ENCODE assay signal across 7 cellular contexts in the genomic region with DNA sequence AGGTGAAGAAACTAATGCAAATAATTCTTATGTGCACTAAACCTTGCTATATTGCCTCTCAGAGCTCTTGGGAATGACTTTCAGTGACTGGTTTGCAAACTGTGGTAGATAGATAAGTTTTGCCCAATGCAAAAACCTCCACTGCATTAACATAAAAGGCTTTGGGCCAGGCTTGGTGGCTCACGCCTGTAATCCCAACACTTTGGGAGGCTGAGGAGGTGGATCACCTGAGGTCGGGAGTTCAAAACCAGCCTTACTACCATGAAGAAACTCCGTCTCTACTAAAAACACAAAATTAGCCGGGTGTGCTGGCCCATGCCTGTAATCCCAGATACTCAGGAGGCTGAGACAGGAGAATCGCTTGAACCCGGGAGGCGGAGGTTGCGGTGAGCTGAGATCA. TPM values are rescaled to one million over a fixed set of nuclear protein-coding genes. Genes with fewer than 3 reads are reported as not detected.
DNase-seq lines count a peak whose midpoint lies in the region; ATAC-seq, FAIRE-seq and TF ChIP-seq lines count a peak whose summit lies in the region.
"Not testable (repeated sequence)": the region's sequence is repeated elsewhere in the genome, so short reads cannot be mapped to it uniquely, and the experiment has no call there.

No MANE protein-coding gene starts in this region.

- in situ Hi-C loops in GM23248 (cut with MboI); K562 (cut with MboI): not testable (repeated sequence)

- peaks cover 64% of the 10 kb centered on the region for H3F3A ChIP-seq in GM23248 (ENCODE audit: insufficient read depth)
- peaks cover 65% of the 10 kb centered on the region for H3F3A ChIP-seq in PC-9 (ENCODE audit: insufficient read depth, low read depth)
- peaks cover 34% of the 10 kb centered on the region for H3F3A ChIP-seq in smooth muscle cell (ENCODE audit: low read depth)

- not testable (repeated sequence) for H3K27me3 ChIP-seq in GM23248 (replicated peaks; ENCODE audit: insufficient read depth); PC-9 (ENCODE audit: insufficient read depth, low read depth); K562 (ENCODE audit: control insufficient read depth in 2 of 2, insufficient read depth in 2 of 2, low read length in 2 of 2); fibroblast of lung (ENCODE audit: control insufficient read depth, insufficient read depth, low read length); muscle layer of duodenum (ENCODE audit: low read depth, low read length); smooth muscle cell (ENCODE audit: low read depth)

- not testable (repeated sequence) for H3K9me1 ChIP-seq in K562 (ENCODE audit: control insufficient read depth, insufficient read depth, low read length)

- not testable (repeated sequence) for H3K9me2 ChIP-seq in GM23248 (ENCODE audit: insufficient read depth); PC-9 (ENCODE audit: insufficient read depth)

- not testable (repeated sequence) for H3K27me3 Mint-ChIP-seq in activated CD8-positive, alpha-beta T cell treated with anti-CD3 and anti-CD28 coated beads for 36 hours

- CTCF ChIA-PET in PC-9 (lab: Charles Lee); activated CD8-positive, alpha-beta T cell treated with anti-CD3 and anti-CD28 coated beads for 36 hours (lab: Charles Lee); K562 (lab: Yijun Ruan, JAX; ENCODE audit: low intra/inter-chr PET ratio): not testable (repeated sequence)

- TF ChIP-seq POLR2A in K562 (conservative IDR thresholded peaks at IDR 0.05), result not testable (repeated sequence)

- 81% methylated on average over 8 of the region's 8 CpGs for WGBS in GM23248 (ENCODE audit: low coverage in 1 of 2, low lambda C conversion rate in 2 of 2, missing lambda C conversion rate in 2 of 2), 2 experiments
- 69% methylated on average over 8 of the region's 8 CpGs for WGBS in K562 (ENCODE audit: insufficient coverage, low coverage, missing lambda C conversion rate)
- WGBS in smooth muscle cell (ENCODE audit: low lambda C conversion rate), result 86% methylated on average over 8 of the region's 8 CpGs

- H3K9ac ChIP-seq in GM23248 (peak overlapping the region; percentile 56), smooth muscle cell (ENCODE audit: low read depth) (peak overlapping the region; percentile 6)
- H3K9ac ChIP-seq in K562 (ENCODE audit: insufficient read depth in 1 of 2, low read depth in 2 of 2, low read length in 2 of 2); fibroblast of lung (ENCODE audit: insufficient read depth, low read length): not testable (repeated sequence)

- TF ChIP-seq CTCF in PC-9 (conservative IDR thresholded peaks at IDR 0.05); activated CD8-positive, alpha-beta T cell treated with anti-CD3 and anti-CD28 coated beads for 36 hours (IDR thresholded peaks at IDR 0.05); K562 (IDR thresholded peaks at IDR 0.05 in 2 of 3, conservative IDR thresholded peaks at IDR 0.05 in 1 of 3; ENCODE audit: insufficient read depth in 2 of 3, low read depth in 1 of 3, low read length in 3 of 3); fibroblast of lung (conservative IDR thresholded peaks at IDR 0.05 in 1 of 2, IDR thresholded peaks at IDR 0.05 in 1 of 2; ENCODE audit: low read depth in 1 of 2, low read length in 2 of 2); smooth muscle cell (IDR thresholded peaks at IDR 0.05; ENCODE audit: borderline replicate concordance, insufficient read depth, poor library complexity, severe bottlenecking): not testable (repeated sequence)

- not testable (repeated sequence) for TF ChIP-seq EP300 in K562 (IDR thresholded peaks at IDR 0.05; ENCODE audit: low read length)

- H3K79me2 ChIP-seq in GM23248 (ENCODE audit: insufficient read depth) (peaks cover 44% of the 10 kb centered on the region), PC-9 (ENCODE audit: low read depth) (peaks cover 39% of the 10 kb centered on the region), K562 (ENCODE audit: control insufficient read depth, insufficient read depth, low read length) (peaks cover 38% of the 10 kb centered on the region), fibroblast of lung (ENCODE audit: control insufficient read depth, insufficient read depth, low read length) (peaks cover 42% of the 10 kb centered on the region), smooth muscle cell (ENCODE audit: low read depth) (peaks cover 40% of the 10 kb centered on the region)

- peaks cover 32% of the 10 kb centered on the region for H4K20me1 ChIP-seq in GM23248 (ENCODE audit: insufficient read depth)
- peaks cover 45% of the 10 kb centered on the region for H4K20me1 ChIP-seq in PC-9 (ENCODE audit: insufficient read depth)
- H4K20me1 ChIP-seq in K562 (replicated peaks; ENCODE audit: control insufficient read depth, insufficient read depth, low read length), result peaks cover 44% of the 10 kb centered on the region
- H4K20me1 ChIP-seq in fibroblast of lung (ENCODE audit: control insufficient read depth, extremely low read depth, insufficient read depth, low read length), result not testable (repeated sequence)
- H4K20me1 ChIP-seq in smooth muscle cell (ENCODE audit: low read depth), result peaks cover 51% of the 10 kb centered on the region

- H3K4me3 Mint-ChIP-seq in activated CD8-positive, alpha-beta T cell treated with anti-CD3 and anti-CD28 coated beads for 36 hours, result not testable (repeated sequence)

- H3K9me3 ChIP-seq in GM23248 (ENCODE audit: low read depth); PC-9 (ENCODE audit: insufficient read depth, low read depth); K562 (replicated peaks; ENCODE audit: control insufficient read depth, insufficient read depth, low read depth, low read length); fibroblast of lung (ENCODE audit: control insufficient read depth, insufficient read depth, low read depth, low read length); muscle layer of duodenum (ENCODE audit: control insufficient read depth in 1 of 2, low read length in 2 of 2); smooth muscle cell (replicated peaks; ENCODE audit: low read depth): not testable (repeated sequence)

- H3K9me3 Mint-ChIP-seq in activated CD8-positive, alpha-beta T cell treated with anti-CD3 and anti-CD28 coated beads for 36 hours, result not testable (repeated sequence)

- H3K27ac Mint-ChIP-seq in activated CD8-positive, alpha-beta T cell treated with anti-CD3 and anti-CD28 coated beads for 36 hours, result peak overlapping the region; percentile 38

- not testable (repeated sequence) for DNase-seq in GM23248; PC-9; activated CD8-positive, alpha-beta T cell treated with anti-CD3 and anti-CD28 coated beads for 36 hours; K562 (ENCODE audit: extremely low read depth in 1 of 4, low spot score in 3 of 4); fibroblast of lung (ENCODE audit: low read depth in 2 of 2); smooth muscle cell (lab: John Stamatoyannopoulos, UW; ENCODE audit: unreplicated experiment)

- TF ChIP-seq RAD21 in K562 (CRISPR knock-in tag; conservative IDR thresholded peaks at IDR 0.05 in 1 of 2, IDR thresholded peaks at IDR 0.05 in 1 of 2), result not testable (repeated sequence)

- not testable (repeated sequence) for ATAC-seq in activated CD8-positive, alpha-beta T cell treated with anti-CD3 and anti-CD28 coated beads for 36 hours; K562

- intact Hi-C loops in PC-9 (cut with micrococcal nuclease; ENCODE audit: unreplicated experiment); activated CD8-positive, alpha-beta T cell treated with anti-CD3 and anti-CD28 coated beads for 36 hours (cut with micrococcal nuclease); K562 (cut with micrococcal nuclease): not testable (repeated sequence)

- H3K4me1 ChIP-seq in GM23248 (ENCODE audit: insufficient read depth) (peaks cover 54% of the 10 kb centered on the region), PC-9 (replicated peaks; ENCODE audit: insufficient read depth) (peaks cover 31% of the 10 kb centered on the region), K562 (replicated peaks in 1 of 2; ENCODE audit: control insufficient read depth in 2 of 2, insufficient read depth in 2 of 2, low read length in 2 of 2) (peaks cover 4 to 15% of the 10 kb centered on the region in 2 experiments; a peak in 2 of 5 replicates), fibroblast of lung (ENCODE audit: control insufficient read depth, extremely low read depth, insufficient read depth, low read length) (peaks cover 13% of the 10 kb centered on the region), muscle layer of duodenum (ENCODE audit: control insufficient read depth in 1 of 2, insufficient read depth in 2 of 2, low read length in 2 of 2) (peaks cover 19 to 41% of the 10 kb centered on the region in 2 donors), smooth muscle cell (ENCODE audit: low read depth) (peaks cover 29% of the 10 kb centered on the region)

- peaks cover 62% of the 10 kb centered on the region for H3K36me3 Mint-ChIP-seq in activated CD8-positive, alpha-beta T cell treated with anti-CD3 and anti-CD28 coated beads for 36 hours (ENCODE audit: low read depth)

- H3K27ac ChIP-seq in GM23248 (peak overlapping the region; percentile 91), PC-9 (peak overlapping the region; percentile 30), K562 (ENCODE audit: extremely low read depth, low read depth, low read length) (peak overlapping the region; percentile 10; the same call in 1 of the 3 replicates), fibroblast of lung (ENCODE audit: insufficient read depth, low read length) (peak overlapping the region; percentile 53), muscle layer of duodenum (ENCODE audit: low read length) (peak overlapping the region; percentile 63), smooth muscle cell (ENCODE audit: low read depth) (peak overlapping the region; percentile 97)

- H3K36me3 ChIP-seq in GM23248 (ENCODE audit: low read depth) (peaks cover 44% of the 10 kb centered on the region), PC-9 (ENCODE audit: low read depth) (peaks cover 38% of the 10 kb centered on the region), K562 (ENCODE audit: control insufficient read depth, insufficient read depth, low read length) (peaks cover 72% of the 10 kb centered on the region), fibroblast of lung (ENCODE audit: control insufficient read depth, insufficient read depth, low read length) (peaks cover 18% of the 10 kb centered on the region), muscle layer of duodenum (ENCODE audit: control insufficient read depth in 1 of 2, insufficient read depth in 2 of 2, low read length in 2 of 2) (peaks cover 32 to 63% of the 10 kb centered on the region in 2 donors), smooth muscle cell (ENCODE audit: low read depth) (peaks cover 24% of the 10 kb centered on the region)

- peaks cover 38% of the 10 kb centered on the region for H3K4me1 Mint-ChIP-seq in activated CD8-positive, alpha-beta T cell treated with anti-CD3 and anti-CD28 coated beads for 36 hours (ENCODE audit: low read depth)

- not testable (repeated sequence) for H2AFZ ChIP-seq in GM23248; PC-9; K562 (ENCODE audit: low read depth, low read length); fibroblast of lung (ENCODE audit: low read length); smooth muscle cell (ENCODE audit: low read depth)

- not testable (repeated sequence) for BruUV-seq in PC-9 (replicated peaks; lab: Mats Ljungman, UMichigan); K562 (replicated peaks; lab: Mats Ljungman, UMichigan)

- FAIRE-seq in K562 (lab: Jason Lieb, UNC), result not testable (repeated sequence)

- POLR2A ChIA-PET in PC-9 (lab: Charles Lee; ENCODE audit: unreplicated experiment) (interaction anchor here (0.5 to 0.6 kb wide), 2 partner anchors 89 to 1586 kb away, joined by 4 to 16 read pairs; no protein-coding TSS in a partner anchor), K562 (lab: Yijun Ruan, JAX) (interaction anchor here (0.6 to 6.2 kb wide), 12 partner anchors 10 to 315 kb away, joined by 3 to 75 read pairs (median 4); no protein-coding TSS in a partner anchor)
- POLR2A ChIA-PET in activated CD8-positive, alpha-beta T cell treated with anti-CD3 and anti-CD28 coated beads for 36 hours (lab: Charles Lee), result interaction anchor here (1.5 to 2.1 kb wide), 2 partner anchors 10 to 98 kb away, joined by 4 to 7 read pairs; no protein-coding TSS in a partner anchor

- H3K4me2 ChIP-seq in GM23248 (ENCODE audit: unreplicated experiment), result peak overlapping the region; percentile 62
- H3K4me2 ChIP-seq in PC-9; K562 (ENCODE audit: insufficient read depth, low read length); fibroblast of lung (ENCODE audit: extremely low read depth, insufficient read depth, low read length); smooth muscle cell: not testable (repeated sequence)

- H3K4me3 ChIP-seq in GM23248, result peak overlapping the region; percentile 14; the same call in 1 of the 2 replicates
- H3K4me3 ChIP-seq in PC-9; K562; fibroblast of lung (replicated peaks in 1 of 4; ENCODE audit: control extremely low read depth in 1 of 4, insufficient read depth in 1 of 4, low read depth in 3 of 4, low read length in 4 of 4); muscle layer of duodenum (ENCODE audit: low read depth in 1 of 2, low read length in 2 of 2); smooth muscle cell: not testable (repeated sequence)

RNA-seq across cellular contexts. Expression of gene HSPA5, which starts 7.0 kb away (rescaled TPM):
- 70.4 and 76.5 TPM in 2 replicates for total RNA-seq in GM23248 (2014; rRNA removed; shearing (Covaris generic))
- 481 and 496 TPM in 2 replicates for polyA plus RNA-seq in GM23248 (2016; fragmentation: Nextera tagmentation; extraction: Ambion mirVana)
- total RNA-seq in PC-9 (2021), result 185 and 235 TPM in 2 replicates
- total RNA-seq in activated CD8-positive, alpha-beta T cell treated with anti-CD3 and anti-CD28 coated beads for 36 hours, result 100 to 1,000 TPM; 161 to 163 TPM
- total RNA-seq in K562 (2011; cell fraction: chromatin; rRNA removed; ENCODE audit: low replicate concordance), result 366 and 632 TPM in 2 replicates
- total RNA-seq in K562 (2011; cell fraction: nucleolus; rRNA removed), result 590 and 687 TPM in 2 replicates
- 558 and 752 TPM in 2 replicates for total RNA-seq in K562 (2011; cell fraction: nucleoplasm; rRNA removed)
- total RNA-seq in K562 (2014; rRNA removed), result 96.5 and 110 TPM in 2 replicates
- total RNA-seq in K562 (2014; rRNA removed; fragmentation: Illumina TruSeq; extraction: Trizol), result 64.8 and 71.7 TPM in 2 replicates
- 54.3 and 55.1 TPM in 2 replicates for total RNA-seq in K562 (2015; rRNA removed; fragmentation: Illumina TruSeq; extraction: Trizol)
- 215 and 223 TPM in 2 replicates for total RNA-seq in K562 (2021)
- 124 and 160 TPM in 2 replicates for polyA plus RNA-seq in K562 (2011; rRNA removed)
- 64.7 and 120 TPM in 2 replicates for polyA plus RNA-seq in K562 (2011; cell fraction: cytosol; rRNA removed)
- polyA plus RNA-seq in K562 (2011; cell fraction: nucleus; rRNA removed), result 65.0 and 135 TPM in 2 replicates
- polyA plus RNA-seq in K562 (2012), result 209 and 415 TPM in 2 replicates
- polyA plus RNA-seq in K562 (2014; fragmentation: Illumina TruSeq; extraction: Trizol), result 222 and 265 TPM in 2 replicates
- polyA plus RNA-seq in K562 (2014; fragmentation: Nextera tagmentation; extraction: Ambion mirVana), result 100 to 1,000 TPM in 1 of 2 experiments, 10 to 100 TPM in 1; 48.0 to 113 TPM
- 156 and 169 TPM in 2 replicates for polyA plus RNA-seq in K562 (2014; rRNA removed)
- polyA minus RNA-seq in K562 (2011; rRNA and poly(A)+ RNA removed), result 183 and 250 TPM in 2 replicates
- polyA minus RNA-seq in K562 (2011; cell fraction: cytosol; rRNA and poly(A)+ RNA removed), result 152 and 186 TPM in 2 replicates
- polyA minus RNA-seq in K562 (2011; cell fraction: nucleus; rRNA and poly(A)+ RNA removed), result 35.9 and 116 TPM in 2 replicates
- total RNA-seq in fibroblast of lung, result 193 and 339 TPM in 2 replicates
- 482 and 558 TPM in 2 replicates for polyA plus RNA-seq in fibroblast of lung
- 449 and 587 TPM in 2 replicates for polyA plus RNA-seq in fibroblast of lung (2012)
- 122 and 124 TPM in 2 replicates for polyA minus RNA-seq in fibroblast of lung (ENCODE audit: low replicate concordance)
- 168 and 180 TPM in 2 replicates for total RNA-seq in smooth muscle cell
- polyA plus RNA-seq in smooth muscle cell, result 513 and 605 TPM in 2 replicates

RNA-seq across cellular contexts. Expression of gene GAPVD1, which starts 27.5 kb away (rescaled TPM):
- total RNA-seq in GM23248 (2014; rRNA removed; shearing (Covaris generic)), result 33.6 and 36.3 TPM in 2 replicates
- 37.0 and 39.5 TPM in 2 replicates for polyA plus RNA-seq in GM23248 (2016; fragmentation: Nextera tagmentation; extraction: Ambion mirVana)
- 58.2 and 70.3 TPM in 2 replicates for total RNA-seq in PC-9 (2021)
- total RNA-seq in activated CD8-positive, alpha-beta T cell treated with anti-CD3 and anti-CD28 coated beads for 36 hours, result 10 to 100 TPM; 49.7 to 49.8 TPM
- 147 and 326 TPM in 2 replicates for total RNA-seq in K562 (2011; cell fraction: chromatin; rRNA removed; ENCODE audit: low replicate concordance)
- total RNA-seq in K562 (2011; cell fraction: nucleolus; rRNA removed), result 62.2 and 74.2 TPM in 2 replicates
- 130 and 154 TPM in 2 replicates for total RNA-seq in K562 (2011; cell fraction: nucleoplasm; rRNA removed)
- total RNA-seq in K562 (2014; rRNA removed), result 45.3 and 46.0 TPM in 2 replicates
- total RNA-seq in K562 (2014; rRNA removed; fragmentation: Illumina TruSeq; extraction: Trizol), result 66.1 and 71.7 TPM in 2 replicates
- 52.8 and 56.8 TPM in 2 replicates for total RNA-seq in K562 (2015; rRNA removed; fragmentation: Illumina TruSeq; extraction: Trizol)
- total RNA-seq in K562 (2021), result 62.1 and 65.6 TPM in 2 replicates
- 36.3 TPM in 2 replicates for polyA plus RNA-seq in K562 (2011; rRNA removed)
- 12.1 and 18.4 TPM in 2 replicates for polyA plus RNA-seq in K562 (2011; cell fraction: cytosol; rRNA removed)
- 43.5 and 52.1 TPM in 2 replicates for polyA plus RNA-seq in K562 (2011; cell fraction: nucleus; rRNA removed)
- 24.5 and 24.6 TPM in 2 replicates for polyA plus RNA-seq in K562 (2012)
- 40.7 and 45.5 TPM in 2 replicates for polyA plus RNA-seq in K562 (2014; fragmentation: Illumina TruSeq; extraction: Trizol)
- polyA plus RNA-seq in K562 (2014; fragmentation: Nextera tagmentation; extraction: Ambion mirVana), result 10 to 100 TPM in 1 of 2 experiments, 1 to 10 TPM in 1; 9.5 to 12.0 TPM
- polyA plus RNA-seq in K562 (2014; rRNA removed), result 25.7 and 28.6 TPM in 2 replicates
- 96.0 and 122 TPM in 2 replicates for polyA minus RNA-seq in K562 (2011; rRNA and poly(A)+ RNA removed)
- polyA minus RNA-seq in K562 (2011; cell fraction: cytosol; rRNA and poly(A)+ RNA removed), result 42.0 and 47.0 TPM in 2 replicates
- 42.1 and 80.3 TPM in 2 replicates for polyA minus RNA-seq in K562 (2011; cell fraction: nucleus; rRNA and poly(A)+ RNA removed)
- 54.7 and 72.3 TPM in 2 replicates for total RNA-seq in fibroblast of lung
- polyA plus RNA-seq in fibroblast of lung, result 22.5 and 23.0 TPM in 2 replicates
- polyA plus RNA-seq in fibroblast of lung (2012), result 15.9 and 16.6 TPM in 2 replicates
- 16.1 and 18.9 TPM in 2 replicates for polyA minus RNA-seq in fibroblast of lung (ENCODE audit: low replicate concordance)
- total RNA-seq in smooth muscle cell, result 48.6 and 56.4 TPM in 2 replicates
- polyA plus RNA-seq in smooth muscle cell, result 22.0 and 22.3 TPM in 2 replicates

RNA-seq across cellular contexts. Expression of gene RABEPK, which starts 33.8 kb away (rescaled TPM):
- total RNA-seq in GM23248 (2014; rRNA removed; shearing (Covaris generic)), result 25.0 and 29.3 TPM in 2 replicates
- polyA plus RNA-seq in GM23248 (2016; fragmentation: Nextera tagmentation; extraction: Ambion mirVana), result 37.7 and 38.9 TPM in 2 replicates
- total RNA-seq in PC-9 (2021), result 28.9 and 29.7 TPM in 2 replicates
- 10 to 100 TPM; 30.0 to 30.4 TPM for total RNA-seq in activated CD8-positive, alpha-beta T cell treated with anti-CD3 and anti-CD28 coated beads for 36 hours
- 14.7 and 22.7 TPM in 2 replicates for total RNA-seq in K562 (2011; cell fraction: chromatin; rRNA removed; ENCODE audit: low replicate concordance)
- 18.2 and 21.8 TPM in 2 replicates for total RNA-seq in K562 (2011; cell fraction: nucleolus; rRNA removed)
- total RNA-seq in K562 (2011; cell fraction: nucleoplasm; rRNA removed), result 18.0 and 21.3 TPM in 2 replicates
- 38.3 and 52.9 TPM in 2 replicates for total RNA-seq in K562 (2014; rRNA removed)
- total RNA-seq in K562 (2014; rRNA removed; fragmentation: Illumina TruSeq; extraction: Trizol), result 46.6 and 50.3 TPM in 2 replicates
- total RNA-seq in K562 (2015; rRNA removed; fragmentation: Illumina TruSeq; extraction: Trizol), result 47.5 and 49.4 TPM in 2 replicates
- 47.4 and 51.5 TPM in 2 replicates for total RNA-seq in K562 (2021)
- 68.2 and 68.4 TPM in 2 replicates for polyA plus RNA-seq in K562 (2011; rRNA removed)
- 58.3 and 66.8 TPM in 2 replicates for polyA plus RNA-seq in K562 (2011; cell fraction: cytosol; rRNA removed)
- polyA plus RNA-seq in K562 (2011; cell fraction: nucleus; rRNA removed), result 39.3 and 47.1 TPM in 2 replicates
- 40.4 and 73.3 TPM in 2 replicates for polyA plus RNA-seq in K562 (2012)
- 52.7 and 59.3 TPM in 2 replicates for polyA plus RNA-seq in K562 (2014; fragmentation: Illumina TruSeq; extraction: Trizol)
- 100 to 1,000 TPM in 1 of 2 experiments, 10 to 100 TPM in 1; 81.5 to 113 TPM for polyA plus RNA-seq in K562 (2014; fragmentation: Nextera tagmentation; extraction: Ambion mirVana)
- polyA plus RNA-seq in K562 (2014; rRNA removed), result 52.8 and 54.2 TPM in 2 replicates
- polyA minus RNA-seq in K562 (2011; rRNA and poly(A)+ RNA removed), result 40.8 and 47.8 TPM in 2 replicates
- polyA minus RNA-seq in K562 (2011; cell fraction: cytosol; rRNA and poly(A)+ RNA removed), result 17.8 and 19.6 TPM in 2 replicates
- polyA minus RNA-seq in K562 (2011; cell fraction: nucleus; rRNA and poly(A)+ RNA removed), result 6.1 and 10.8 TPM in 2 replicates
- 37.3 and 37.8 TPM in 2 replicates for total RNA-seq in fibroblast of lung
- polyA plus RNA-seq in fibroblast of lung, result 29.8 and 32.6 TPM in 2 replicates
- polyA plus RNA-seq in fibroblast of lung (2012), result 30.5 and 34.4 TPM in 2 replicates
- 14.3 and 27.3 TPM in 2 replicates for polyA minus RNA-seq in fibroblast of lung (ENCODE audit: low replicate concordance)
- 19.3 and 20.9 TPM in 2 replicates for total RNA-seq in smooth muscle cell
- 33.7 and 42.9 TPM in 2 replicates for polyA plus RNA-seq in smooth muscle cell

RNA-seq across cellular contexts. Expression of gene PPP6C, which starts 44.5 kb away (rescaled TPM):
- total RNA-seq in GM23248 (2014; rRNA removed; shearing (Covaris generic)), result 23.5 and 27.5 TPM in 2 replicates
- 30.1 and 31.8 TPM in 2 replicates for polyA plus RNA-seq in GM23248 (2016; fragmentation: Nextera tagmentation; extraction: Ambion mirVana)
- 34.6 and 49.6 TPM in 2 replicates for total RNA-seq in PC-9 (2021)
- 10 to 100 TPM; 43.1 to 44.8 TPM for total RNA-seq in activated CD8-positive, alpha-beta T cell treated with anti-CD3 and anti-CD28 coated beads for 36 hours
- 6.8 and 18.2 TPM in 2 replicates for total RNA-seq in K562 (2011; cell fraction: chromatin; rRNA removed; ENCODE audit: low replicate concordance)
- 5.5 and 5.7 TPM in 2 replicates for total RNA-seq in K562 (2011; cell fraction: nucleolus; rRNA removed)
- total RNA-seq in K562 (2011; cell fraction: nucleoplasm; rRNA removed), result 11.7 and 18.9 TPM in 2 replicates
- total RNA-seq in K562 (2014; rRNA removed), result 18.8 and 23.1 TPM in 2 replicates
- 41.0 and 48.5 TPM in 2 replicates for total RNA-seq in K562 (2014; rRNA removed; fragmentation: Illumina TruSeq; extraction: Trizol)
- 33.7 and 36.5 TPM in 2 replicates for total RNA-seq in K562 (2015; rRNA removed; fragmentation: Illumina TruSeq; extraction: Trizol)
- 41.5 and 44.8 TPM in 2 replicates for total RNA-seq in K562 (2021)
- polyA plus RNA-seq in K562 (2011; rRNA removed), result 27.4 and 44.8 TPM in 2 replicates
- 10.1 and 24.5 TPM in 2 replicates for polyA plus RNA-seq in K562 (2011; cell fraction: cytosol; rRNA removed)
- polyA plus RNA-seq in K562 (2011; cell fraction: nucleus; rRNA removed), result 5.7 and 10.9 TPM in 2 replicates
- 26.5 and 30.6 TPM in 2 replicates for polyA plus RNA-seq in K562 (2012)
- polyA plus RNA-seq in K562 (2014; fragmentation: Illumina TruSeq; extraction: Trizol), result 36.0 and 40.9 TPM in 2 replicates
- 10 to 100 TPM; 35.0 to 38.3 TPM for polyA plus RNA-seq in K562 (2014; fragmentation: Nextera tagmentation; extraction: Ambion mirVana)
- polyA plus RNA-seq in K562 (2014; rRNA removed), result 25.4 and 30.0 TPM in 2 replicates
- 37.4 and 46.7 TPM in 2 replicates for polyA minus RNA-seq in K562 (2011; rRNA and poly(A)+ RNA removed)
- polyA minus RNA-seq in K562 (2011; cell fraction: cytosol; rRNA and poly(A)+ RNA removed), result 16.5 and 21.3 TPM in 2 replicates
- polyA minus RNA-seq in K562 (2011; cell fraction: nucleus; rRNA and poly(A)+ RNA removed), result 3.4 and 8.1 TPM in 2 replicates
- 11.6 and 12.7 TPM in 2 replicates for total RNA-seq in fibroblast of lung
- polyA plus RNA-seq in fibroblast of lung, result 37.1 and 47.9 TPM in 2 replicates
- 22.1 and 24.2 TPM in 2 replicates for polyA plus RNA-seq in fibroblast of lung (2012)
- polyA minus RNA-seq in fibroblast of lung (ENCODE audit: low replicate concordance), result 3.4 and 7.2 TPM in 2 replicates
- 31.2 and 34.2 TPM in 2 replicates for total RNA-seq in smooth muscle cell
- polyA plus RNA-seq in smooth muscle cell, result 21.6 and 25.2 TPM in 2 replicates

Comparison
In these comparisons a context has a peak if more than half of its experiments do, and no peak if none do; other contexts are left out.
1. H3K27ac ChIP-seq: peak in every context shown above with its lines; median percentile 97 in smooth muscle cell; 91 in GM23248; 63 in muscle layer of duodenum; 53 in fibroblast of lung; 30 in PC-9; 10 in K562.